Comparison of ENCODE assay signal across 6 cellular contexts in genomic region chr1:26112407-26112775, GRCh38. TPM values are rescaled to one million over a fixed set of nuclear protein-coding genes. Genes with fewer than 3 reads are reported as not detected.
A peak's percentile ranks its signal among the peaks of the same experiment; 100 is the strongest.
DNase-seq lines count a peak whose midpoint lies in the region; ATAC-seq, FAIRE-seq and TF ChIP-seq lines count a peak whose summit lies in the region.

No MANE protein-coding gene starts in this region.

- peak overlapping the region; percentile 38 for H3K27ac Mint-ChIP-seq in astrocyte (ENCODE audit: unreplicated experiment)
- H3K27ac Mint-ChIP-seq in naive thymus-derived CD4-positive, alpha-beta T cell: peak overlapping the region in 8 of 9 donors; percentile 78 to 94 (median 90)

- ATAC-seq in HG03565 (IDR thresholded peaks at IDR 0.05; ENCODE audit: unreplicated experiment) (peak; percentile 12), HG02938 (IDR thresholded peaks at IDR 0.05; ENCODE audit: unreplicated experiment) (no peak)
- no peak for ATAC-seq in naive thymus-derived CD4-positive, alpha-beta T cell

- H3K27ac ChIP-seq in DOHH2 (ENCODE audit: low read depth, low read length) (peak overlapping the region; percentile 60), astrocyte (ENCODE audit: low read depth, low read length) (peak overlapping the region; percentile 59)
- H3K27ac ChIP-seq in naive thymus-derived CD4-positive, alpha-beta T cell (ENCODE audit: low read depth, low read length): peak overlapping the region; percentile 84

- peak overlapping the region; percentile 99 for H2AFZ ChIP-seq in astrocyte (ENCODE audit: low read depth, low read length)

- no peak for FAIRE-seq in astrocyte (lab: Jason Lieb, UNC)

- no peaks in the 10 kb centered on the region for H3K9me3 Mint-ChIP-seq in astrocyte (ENCODE audit: unreplicated experiment)
- no peaks in the 10 kb centered on the region for H3K9me3 Mint-ChIP-seq in naive thymus-derived CD4-positive, alpha-beta T cell

- H3K9me2 ChIP-seq in DOHH2 (replicated peaks; ENCODE audit: control insufficient read depth, low read length): no peaks in the 10 kb centered on the region

- 0 out of 2 replicates have a peak, but pooled peaks cover 4% of the 10 kb centered on the region for H3F3A ChIP-seq in DOHH2 (ENCODE audit: control insufficient read depth, insufficient read depth)

- intact Hi-C loops in naive thymus-derived CD4-positive, alpha-beta T cell (cut with micrococcal nuclease): loop anchor here (1.0 to 5.0 kb wide), 6 partner anchors 11 to 360 kb away; partner anchors contain the start of genes CD52 (in 1 of the 2), HMGN2 (in 1 of the 2) and STMN1 (in 1 of the 2)

- no peaks in the 10 kb centered on the region for H4K20me1 ChIP-seq in DOHH2 (ENCODE audit: control insufficient read depth, insufficient read depth, low read depth, low read length)
- H4K20me1 ChIP-seq in astrocyte (ENCODE audit: insufficient read depth, low read length): no peaks in the 10 kb centered on the region

- H3K27me3 Mint-ChIP-seq in astrocyte (ENCODE audit: low read depth, unreplicated experiment): no peaks in the 10 kb centered on the region
- H3K27me3 Mint-ChIP-seq in naive thymus-derived CD4-positive, alpha-beta T cell: no peaks in the 10 kb centered on the region

- CTCF ChIA-PET in naive thymus-derived CD4-positive, alpha-beta T cell (lab: Charles Lee): interaction anchor here (1.0 to 5.6 kb wide), 5 partner anchors 9 to 52 kb away, joined by 3 to 53 read pairs (median 3); no protein-coding TSS in a partner anchor

- H3K36me3 ChIP-seq in DOHH2 (ENCODE audit: control insufficient read depth, low read length) (peaks cover 34% of the 10 kb centered on the region), astrocyte (ENCODE audit: insufficient read depth, low read length) (no peaks in the 10 kb centered on the region)
- H3K36me3 ChIP-seq in naive thymus-derived CD4-positive, alpha-beta T cell (ENCODE audit: control insufficient read depth in 2 of 3, insufficient read depth in 3 of 3, low read length in 3 of 3): peaks cover 0 to 31% (median 5%) of the 10 kb centered on the region in 3 experiments

- H3K4me3 Mint-ChIP-seq in astrocyte (ENCODE audit: unreplicated experiment): peak overlapping the region; percentile 92
- H3K4me3 Mint-ChIP-seq in naive thymus-derived CD4-positive, alpha-beta T cell: peak overlapping the region; percentile 86 to 99 (median 93)

- H3K4me3 ChIP-seq in DOHH2 (ENCODE audit: low read length) (peak overlapping the region; percentile 95), astrocyte (ENCODE audit: insufficient read depth, low read depth, low read length) (peak overlapping the region; percentile 91)
- H3K4me3 ChIP-seq in naive thymus-derived CD4-positive, alpha-beta T cell (ENCODE audit: low read length): peak overlapping the region; percentile 93

- H3K79me2 ChIP-seq in DOHH2 (ENCODE audit: control insufficient read depth, low read length) (peaks cover 33% of the 10 kb centered on the region), astrocyte (ENCODE audit: insufficient read depth, low read length) (peaks cover 14% of the 10 kb centered on the region)

- H3K9me3 ChIP-seq in DOHH2 (ENCODE audit: control insufficient read depth, insufficient read depth, low read length): no peaks in the 10 kb centered on the region
- no peaks in the 10 kb centered on the region for H3K9me3 ChIP-seq in astrocyte (ENCODE audit: insufficient read depth, low read depth, low read length)
- H3K9me3 ChIP-seq in naive thymus-derived CD4-positive, alpha-beta T cell (ENCODE audit: control insufficient read depth in 2 of 3, low read length in 3 of 3): no peaks in the 10 kb centered on the region

- TF ChIP-seq CTCF in DOHH2 (IDR thresholded peaks at IDR 0.05; ENCODE audit: low read depth, low read length, poor library complexity, severe bottlenecking): no peak
- no peak for TF ChIP-seq CTCF in astrocyte (IDR thresholded peaks at IDR 0.05; ENCODE audit: insufficient read depth, low read depth, low read length)

- DNase-seq in astrocyte (ENCODE audit: low read depth) (no peak), NCI-H1048 (lab: John Stamatoyannopoulos, UW) (no peak)
- DNase-seq in naive thymus-derived CD4-positive, alpha-beta T cell: peak in 3 of 9 donors; percentile 6 to 12 (median 9)

- H3K4me1 ChIP-seq in DOHH2 (ENCODE audit: control insufficient read depth, low read length) (peaks cover 26% of the 10 kb centered on the region), astrocyte (ENCODE audit: insufficient read depth, low read length) (peaks cover 13% of the 10 kb centered on the region)
- peaks cover 12 to 19% of the 10 kb centered on the region in 2 donors for H3K4me1 ChIP-seq in naive thymus-derived CD4-positive, alpha-beta T cell (ENCODE audit: control insufficient read depth in 2 of 2, insufficient read depth in 2 of 2, low read length in 2 of 2)

- H3K4me1 Mint-ChIP-seq in astrocyte (ENCODE audit: low read depth, unreplicated experiment): peaks cover 7% of the 10 kb centered on the region
- H3K4me1 Mint-ChIP-seq in naive thymus-derived CD4-positive, alpha-beta T cell: peaks cover 6 to 48% (median 34%) of the 10 kb centered on the region in 7 donors

- POLR2A ChIA-PET in naive thymus-derived CD4-positive, alpha-beta T cell (lab: Charles Lee): interaction anchor here (0.6 to 5.6 kb wide), 6 partner anchors 12 to 615 kb away, joined by 3 to 93 read pairs (median 8); partner anchors contain the start of gene CEP85

- no peaks in the 10 kb centered on the region for H3K36me3 Mint-ChIP-seq in astrocyte (ENCODE audit: low read depth, unreplicated experiment)
- H3K36me3 Mint-ChIP-seq in naive thymus-derived CD4-positive, alpha-beta T cell: peaks cover 0 to 16% (median 6%) of the 10 kb centered on the region in 5 donors

- peak overlapping the region; percentile 86 for H3K9ac ChIP-seq in astrocyte (ENCODE audit: low read length)

- H3K4me2 ChIP-seq in DOHH2 (ENCODE audit: low read length): peak overlapping the region; percentile 93
- peak overlapping the region; percentile 93 for H3K4me2 ChIP-seq in astrocyte (ENCODE audit: low read length)

- H3K27me3 ChIP-seq in DOHH2 (ENCODE audit: control insufficient read depth, low read length) (no peaks in the 10 kb centered on the region), astrocyte (ENCODE audit: insufficient read depth, low read length) (no peaks in the 10 kb centered on the region)
- no peaks in the 10 kb centered on the region for H3K27me3 ChIP-seq in naive thymus-derived CD4-positive, alpha-beta T cell (ENCODE audit: control insufficient read depth in 2 of 2, insufficient read depth in 2 of 2, low read length in 2 of 2)

RNA-seq across cellular contexts. Expression of gene PDIK1L, which starts 0.8 kb away (rescaled TPM):
- 3.1 and 3.4 TPM in 2 replicates for total RNA-seq in astrocyte
- 10 to 100 TPM in 4 of 5 experiments, 1 to 10 TPM in 1; 9.1 to 29.6 (median 20.3) TPM for total RNA-seq in naive thymus-derived CD4-positive, alpha-beta T cell
- 1 to 10 TPM; 4.7 to 7.4 TPM for polyA plus RNA-seq in naive thymus-derived CD4-positive, alpha-beta T cell

RNA-seq across cellular contexts. Expression of gene TRIM63, which starts 45.0 kb away (rescaled TPM):
- not detected in 2 replicates for total RNA-seq in astrocyte
- total RNA-seq in naive thymus-derived CD4-positive, alpha-beta T cell: not detected
- polyA plus RNA-seq in naive thymus-derived CD4-positive, alpha-beta T cell: not detected

RNA-seq across cellular contexts. Expression of gene FAM110D, which starts 46.5 kb away (rescaled TPM):
- total RNA-seq in astrocyte: 0.70 and 0.77 TPM in 2 replicates
- not detected for total RNA-seq in naive thymus-derived CD4-positive, alpha-beta T cell
- not detected for polyA plus RNA-seq in naive thymus-derived CD4-positive, alpha-beta T cell

RNA-seq across cellular contexts. Expression of gene C1orf232, which starts 56.4 kb away (rescaled TPM):
- total RNA-seq in astrocyte: not detected in 2 replicates
- not detected for total RNA-seq in naive thymus-derived CD4-positive, alpha-beta T cell
- polyA plus RNA-seq in naive thymus-derived CD4-positive, alpha-beta T cell: not detected

RNA-seq across cellular contexts. Expression of gene ZNF593, which starts 57.3 kb away (rescaled TPM):
- total RNA-seq in astrocyte: 34.4 and 37.6 TPM in 2 replicates
- 10 to 100 TPM in 2 of 5 experiments, 1 to 10 TPM in 3; 7.8 to 36.3 (median 9.6) TPM for total RNA-seq in naive thymus-derived CD4-positive, alpha-beta T cell
- 10 to 100 TPM; 22.2 to 25.3 TPM for polyA plus RNA-seq in naive thymus-derived CD4-positive, alpha-beta T cell
